ENCODE assay signal across 21 cellular contexts in the genomic region with DNA sequence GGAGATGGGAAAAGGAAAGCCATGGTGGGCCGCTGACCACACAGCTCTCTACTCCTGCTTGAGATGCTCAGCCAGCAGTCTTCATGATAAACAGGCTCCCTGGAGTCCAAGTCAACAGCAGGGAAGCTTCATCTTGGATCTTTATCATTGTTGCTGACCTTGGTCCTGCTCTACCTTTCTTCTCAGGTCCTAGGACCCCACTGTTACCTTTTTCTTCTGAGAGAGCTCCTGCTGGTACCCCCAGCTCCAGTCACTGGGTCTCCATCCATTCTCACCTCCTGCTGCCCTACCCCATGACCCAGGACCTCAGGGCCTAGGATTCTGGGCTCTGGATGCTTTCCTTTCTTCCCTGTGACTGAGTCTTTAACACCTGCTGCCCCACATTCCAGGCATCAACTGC. TPM values are rescaled to one million over a fixed set of nuclear protein-coding genes. Genes with fewer than 3 reads are reported as not detected.
DNase-seq lines count a peak whose midpoint lies in the region; ATAC-seq and TF ChIP-seq lines count a peak whose summit lies in the region.
"Had no signal": no experiment of that assay in that cellular context is flagged by ENCODE, and none has a peak within 500 bp of the region (broad histone marks: within the 10 kb centered on the region; RNA-seq: fewer than 3 reads in every experiment).

No MANE protein-coding gene starts in this region.

- H3K79me1 ChIP-seq in neuronal stem cell (ENCODE audit: low read depth, low read length), result no peaks in the 10 kb centered on the region

- H3K9ac ChIP-seq in BLaER1 treated with 17β-estradiol and CSF1 and Interleukin-3, amounts not matched to agents 10 nM and 100 nM, result no peak overlapping the region
- no peak overlapping the region for H3K9ac ChIP-seq in neuronal stem cell (ENCODE audit: low read depth, low read length, poor library complexity)

- no peak overlapping the region for H2BK5ac ChIP-seq in neuronal stem cell (ENCODE audit: low read length)

- H4K91ac ChIP-seq in neuronal stem cell (ENCODE audit: low read depth, low read length, poor library complexity), result no peak overlapping the region

- no peak overlapping the region for H2AFZ ChIP-seq in neuronal stem cell (ENCODE audit: low read length)
- H2AFZ ChIP-seq: GM23338 had no signal

- no peaks in the 10 kb centered on the region for H3K36me3 ChIP-seq in BLaER1 treated with 17β-estradiol and CSF1 and Interleukin-3, amounts not matched to agents 10 nM and 100 nM
- H3K36me3 ChIP-seq in neuronal stem cell (replicated peaks in 1 of 2; ENCODE audit: control insufficient read depth in 2 of 2, insufficient read depth in 2 of 2, low read length in 2 of 2) (no peaks in the 10 kb centered on the region), MG63 (no peaks in the 10 kb centered on the region)
- H3K36me3 ChIP-seq: BE2C had no signal

- H3K23ac ChIP-seq in neuronal stem cell (ENCODE audit: low read depth, low read length, poor library complexity), result no peak overlapping the region

- H3K4ac ChIP-seq in neuronal stem cell (ENCODE audit: low read length), result no peak overlapping the region

- peaks cover 43 to 94% (median 82%) of the 10 kb centered on the region in 11 experiments for H3K27me3 ChIP-seq in BLaER1 treated with 17β-estradiol and CSF1 and Interleukin-3, amounts not matched to agents 10 nM and 100 nM
- H3K27me3 ChIP-seq in neuronal stem cell (ENCODE audit: control insufficient read depth in 3 of 3, insufficient read depth in 3 of 3, low read depth in 1 of 3, low read length in 3 of 3) (peaks cover 3 to 92% (median 62%) of the 10 kb centered on the region in 3 experiments), MG63 (peaks cover 28% of the 10 kb centered on the region)

- H2BK12ac ChIP-seq in neuronal stem cell (ENCODE audit: low read length), result no peak overlapping the region

- TF ChIP-seq EP300 in Ishikawa (IDR thresholded peaks at IDR 0.05; ENCODE audit: borderline replicate concordance), result no peak

- H4K20me1 ChIP-seq in BLaER1 treated with 17β-estradiol and CSF1 and Interleukin-3, amounts not matched to agents 10 nM and 100 nM, result peaks cover 0 to 4% (median 0%) of the 10 kb centered on the region in 11 experiments; a peak in 2 of 22 replicates

- no peak overlapping the region for H3K4me3 ChIP-seq in BLaER1 treated with 17β-estradiol and CSF1 and Interleukin-3, amounts not matched to agents 10 nM and 100 nM
- H3K4me3 ChIP-seq in neuronal stem cell (ENCODE audit: low read length in 2 of 2), result no peak overlapping the region
- no peak overlapping the region for H3K4me3 ChIP-seq in MG63
- H3K4me3 ChIP-seq: GM23338 had no signal

- H3K27ac ChIP-seq in BLaER1 treated with 17β-estradiol and CSF1 and Interleukin-3, amounts not matched to agents 10 nM and 100 nM, result no peak overlapping the region
- no peak overlapping the region for H3K27ac ChIP-seq in neuronal stem cell (replicated peaks; ENCODE audit: low read length)
- H3K27ac ChIP-seq: 22Rv1, C4-2B had no signal

- no CpG with 5 or more reads among the region's 1 CpG for WGBS in neuronal stem cell (ENCODE audit: extremely low coverage in 2 of 2, insufficient read length in 2 of 2, insufficient replicate concordance in 1 of 2), 2 donors

- no peak overlapping the region for H3K18ac ChIP-seq in neuronal stem cell (ENCODE audit: low read length)

- H2AK5ac ChIP-seq in neuronal stem cell (ENCODE audit: low read depth, low read length), result no peak overlapping the region

- peak overlapping the region in 9 of 11 experiments; percentile 20 to 64 (median 55); a peak in 16 of 22 replicates for H3K4me2 ChIP-seq in BLaER1 treated with 17β-estradiol and CSF1 and Interleukin-3, amounts not matched to agents 10 nM and 100 nM
- H3K4me2 ChIP-seq in neuronal stem cell (ENCODE audit: insufficient read depth, low read length, poor library complexity, severe bottlenecking), result no peak overlapping the region
- H3K4me2 ChIP-seq: GM23338 had no signal

- no peak overlapping the region for H2BK15ac ChIP-seq in neuronal stem cell (ENCODE audit: low read length)

- ATAC-seq in GM21447 (IDR thresholded peaks at IDR 0.05; ENCODE audit: unreplicated experiment), result no peak
- ATAC-seq: CD8-positive, alpha-beta T cell; GM23338 had no signal

- TF ChIP-seq RAD21 in Ishikawa (IDR thresholded peaks at IDR 0.05; ENCODE audit: low read depth), result no peak

- peak overlapping the region; percentile 41 for H3K14ac ChIP-seq in neuronal stem cell (ENCODE audit: low read length)

- no peak overlapping the region for H4K8ac ChIP-seq in neuronal stem cell (ENCODE audit: low read depth, low read length)

- DNase-seq in DMS153 (lab: John Stamatoyannopoulos, UW), result peak; percentile 12
- no peak for DNase-seq in DMS153 treated with DMSO at 0.1 percent for 48 hours (lab: John Stamatoyannopoulos, UW; ENCODE audit: unreplicated experiment)
- no peak for DNase-seq in neuronal stem cell (ENCODE audit: low spot score)
- DNase-seq in MG63, result no peak
- DNase-seq in putamen (ENCODE audit: low spot score), result no peak
- DNase-seq: ACHN; AML-193; BE2C; Caco-2; CD4-positive, CD25-positive, alpha-beta regulatory T cell; CD8-positive, alpha-beta T cell; DMS53; DMS79 treated with DMSO at 0.1 percent for 48 hours; GF-D8; H9 had no signal

- peaks cover 0 to 36% (median 19%) of the 10 kb centered on the region in 10 experiments; a peak in 18 of 20 replicates for H3K4me1 ChIP-seq in BLaER1 treated with 17β-estradiol and CSF1 and Interleukin-3, amounts not matched to agents 10 nM and 100 nM
- peaks cover 2 to 4% of the 10 kb centered on the region in 2 donors for H3K4me1 ChIP-seq in neuronal stem cell (ENCODE audit: control insufficient read depth in 2 of 2, insufficient read depth in 1 of 2, low read depth in 1 of 2, low read length in 2 of 2)
- H3K4me1 ChIP-seq: BE2C had no signal

- peaks cover 0 to 5% (median 0%) of the 10 kb centered on the region in 11 experiments; a peak in 4 of 22 replicates for H3K9me3 ChIP-seq in BLaER1 treated with 17β-estradiol and CSF1 and Interleukin-3, amounts not matched to agents 10 nM and 100 nM (replicated peaks in 1 of 11)
- H3K9me3 ChIP-seq in neuronal stem cell (replicated peaks in 1 of 2; ENCODE audit: control insufficient read depth in 2 of 2, insufficient read depth in 1 of 2, low read depth in 1 of 2, low read length in 2 of 2) (no peaks in the 10 kb centered on the region), MG63 (no peaks in the 10 kb centered on the region)
- H3K9me3 ChIP-seq: BE2C, Caco-2 had no signal

- H2BK120ac ChIP-seq in neuronal stem cell (ENCODE audit: low read depth, low read length), result no peak overlapping the region

TF ChIP-seq in Ishikawa, 13 proteins besides CTCF, POLR2A, EP300 and RAD21:
- TF ChIP-seq, protein P1, sequence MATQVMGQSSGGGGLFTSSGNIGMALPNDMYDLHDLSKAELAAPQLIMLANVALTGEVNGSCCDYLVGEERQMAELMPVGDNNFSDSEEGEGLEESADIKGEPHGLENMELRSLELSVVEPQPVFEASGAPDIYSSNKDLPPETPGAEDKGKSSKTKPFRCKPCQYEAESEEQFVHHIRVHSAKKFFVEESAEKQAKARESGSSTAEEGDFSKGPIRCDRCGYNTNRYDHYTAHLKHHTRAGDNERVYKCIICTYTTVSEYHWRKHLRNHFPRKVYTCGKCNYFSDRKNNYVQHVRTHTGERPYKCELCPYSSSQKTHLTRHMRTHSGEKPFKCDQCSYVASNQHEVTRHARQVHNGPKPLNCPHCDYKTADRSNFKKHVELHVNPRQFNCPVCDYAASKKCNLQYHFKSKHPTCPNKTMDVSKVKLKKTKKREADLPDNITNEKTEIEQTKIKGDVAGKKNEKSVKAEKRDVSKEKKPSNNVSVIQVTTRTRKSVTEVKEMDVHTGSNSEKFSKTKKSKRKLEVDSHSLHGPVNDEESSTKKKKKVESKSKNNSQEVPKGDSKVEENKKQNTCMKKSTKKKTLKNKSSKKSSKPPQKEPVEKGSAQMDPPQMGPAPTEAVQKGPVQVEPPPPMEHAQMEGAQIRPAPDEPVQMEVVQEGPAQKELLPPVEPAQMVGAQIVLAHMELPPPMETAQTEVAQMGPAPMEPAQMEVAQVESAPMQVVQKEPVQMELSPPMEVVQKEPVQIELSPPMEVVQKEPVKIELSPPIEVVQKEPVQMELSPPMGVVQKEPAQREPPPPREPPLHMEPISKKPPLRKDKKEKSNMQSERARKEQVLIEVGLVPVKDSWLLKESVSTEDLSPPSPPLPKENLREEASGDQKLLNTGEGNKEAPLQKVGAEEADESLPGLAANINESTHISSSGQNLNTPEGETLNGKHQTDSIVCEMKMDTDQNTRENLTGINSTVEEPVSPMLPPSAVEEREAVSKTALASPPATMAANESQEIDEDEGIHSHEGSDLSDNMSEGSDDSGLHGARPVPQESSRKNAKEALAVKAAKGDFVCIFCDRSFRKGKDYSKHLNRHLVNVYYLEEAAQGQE (IDR thresholded peaks at IDR 0.05; ENCODE audit: low read depth), result peak; percentile 66
- TF ChIP-seq ZBTB7A (IDR thresholded peaks at IDR 0.05; ENCODE audit: low read depth), result no peak

RNA-seq across cellular contexts. Expression of a gene that starts 5.2 kb away (rescaled TPM):
- polyA plus RNA-seq in neuronal stem cell (2013, experiment 1 of 2), result 1.7 TPM
- 1.7 TPM for polyA plus RNA-seq in neuronal stem cell (2013, experiment 2 of 2)
- not detected in 2 replicates for total RNA-seq in MG63 (2014; rRNA removed; shearing (Covaris generic); ENCODE audit: low replicate concordance)
- total RNA-seq: Caco-2; CD4-positive, CD25-positive, alpha-beta regulatory T cell; CD8-positive, alpha-beta T cell had no signal
- polyA plus RNA-seq: CD4-positive, CD25-positive, alpha-beta regulatory T cell had no signal
